1 cellular context compared by ENCODE assay signal in the genomic region with DNA sequence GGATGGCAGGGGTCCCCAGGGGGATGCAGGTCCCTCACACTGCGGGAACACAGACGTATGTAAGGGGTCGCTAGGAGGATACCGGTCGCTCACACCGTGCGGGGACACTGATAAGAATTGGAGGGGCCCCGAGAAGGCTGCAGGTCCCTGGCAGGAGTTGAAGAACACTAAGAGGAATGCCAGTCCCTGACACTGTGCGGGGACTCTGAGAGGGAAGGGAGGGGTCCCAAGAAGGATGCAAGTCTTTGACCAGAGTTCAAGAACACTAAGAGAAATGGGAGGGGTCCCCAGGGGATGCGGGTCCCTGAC.
TF ChIP-seq lines count a peak whose summit lies in the region.

No MANE protein-coding gene starts in this region.

TF ChIP-seq in SK-N-SH, 30 proteins besides CTCF, POLR2A, EP300 and RAD21 (continued from another document):
- TF ChIP-seq, protein P1, sequence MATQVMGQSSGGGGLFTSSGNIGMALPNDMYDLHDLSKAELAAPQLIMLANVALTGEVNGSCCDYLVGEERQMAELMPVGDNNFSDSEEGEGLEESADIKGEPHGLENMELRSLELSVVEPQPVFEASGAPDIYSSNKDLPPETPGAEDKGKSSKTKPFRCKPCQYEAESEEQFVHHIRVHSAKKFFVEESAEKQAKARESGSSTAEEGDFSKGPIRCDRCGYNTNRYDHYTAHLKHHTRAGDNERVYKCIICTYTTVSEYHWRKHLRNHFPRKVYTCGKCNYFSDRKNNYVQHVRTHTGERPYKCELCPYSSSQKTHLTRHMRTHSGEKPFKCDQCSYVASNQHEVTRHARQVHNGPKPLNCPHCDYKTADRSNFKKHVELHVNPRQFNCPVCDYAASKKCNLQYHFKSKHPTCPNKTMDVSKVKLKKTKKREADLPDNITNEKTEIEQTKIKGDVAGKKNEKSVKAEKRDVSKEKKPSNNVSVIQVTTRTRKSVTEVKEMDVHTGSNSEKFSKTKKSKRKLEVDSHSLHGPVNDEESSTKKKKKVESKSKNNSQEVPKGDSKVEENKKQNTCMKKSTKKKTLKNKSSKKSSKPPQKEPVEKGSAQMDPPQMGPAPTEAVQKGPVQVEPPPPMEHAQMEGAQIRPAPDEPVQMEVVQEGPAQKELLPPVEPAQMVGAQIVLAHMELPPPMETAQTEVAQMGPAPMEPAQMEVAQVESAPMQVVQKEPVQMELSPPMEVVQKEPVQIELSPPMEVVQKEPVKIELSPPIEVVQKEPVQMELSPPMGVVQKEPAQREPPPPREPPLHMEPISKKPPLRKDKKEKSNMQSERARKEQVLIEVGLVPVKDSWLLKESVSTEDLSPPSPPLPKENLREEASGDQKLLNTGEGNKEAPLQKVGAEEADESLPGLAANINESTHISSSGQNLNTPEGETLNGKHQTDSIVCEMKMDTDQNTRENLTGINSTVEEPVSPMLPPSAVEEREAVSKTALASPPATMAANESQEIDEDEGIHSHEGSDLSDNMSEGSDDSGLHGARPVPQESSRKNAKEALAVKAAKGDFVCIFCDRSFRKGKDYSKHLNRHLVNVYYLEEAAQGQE (IDR thresholded peaks at IDR 0.05; ENCODE audit: low read depth, low read length) = no peak
- no peak for TF ChIP-seq ELF1 (IDR thresholded peaks at IDR 0.05)
- no peak for TF ChIP-seq JUND (IDR thresholded peaks at IDR 0.05)
- TF ChIP-seq FOXJ3 (CRISPR knock-in tag; IDR thresholded peaks at IDR 0.05) = no peak
- no peak for TF ChIP-seq USF2 (IDR thresholded peaks at IDR 0.05; ENCODE audit: borderline replicate concordance, low read depth, low read length)
- no peak for TF ChIP-seq EZH2phosphoT487 (IDR thresholded peaks at IDR 0.05; ENCODE audit: borderline replicate concordance, low read depth)
- TF ChIP-seq GATA2 (CRISPR knock-in tag; IDR thresholded peaks at IDR 0.05) = no peak
- no peak for TF ChIP-seq RCOR1 (IDR thresholded peaks at IDR 0.05; ENCODE audit: low read length)
- TF ChIP-seq, protein P2, sequence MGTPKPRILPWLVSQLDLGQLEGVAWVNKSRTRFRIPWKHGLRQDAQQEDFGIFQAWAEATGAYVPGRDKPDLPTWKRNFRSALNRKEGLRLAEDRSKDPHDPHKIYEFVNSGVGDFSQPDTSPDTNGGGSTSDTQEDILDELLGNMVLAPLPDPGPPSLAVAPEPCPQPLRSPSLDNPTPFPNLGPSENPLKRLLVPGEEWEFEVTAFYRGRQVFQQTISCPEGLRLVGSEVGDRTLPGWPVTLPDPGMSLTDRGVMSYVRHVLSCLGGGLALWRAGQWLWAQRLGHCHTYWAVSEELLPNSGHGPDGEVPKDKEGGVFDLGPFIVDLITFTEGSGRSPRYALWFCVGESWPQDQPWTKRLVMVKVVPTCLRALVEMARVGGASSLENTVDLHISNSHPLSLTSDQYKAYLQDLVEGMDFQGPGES (IDR thresholded peaks at IDR 0.05; ENCODE audit: low read depth, low read length) = no peak
- no peak for TF ChIP-seq PBX3 (IDR thresholded peaks at IDR 0.05)
- TF ChIP-seq, protein P3, sequence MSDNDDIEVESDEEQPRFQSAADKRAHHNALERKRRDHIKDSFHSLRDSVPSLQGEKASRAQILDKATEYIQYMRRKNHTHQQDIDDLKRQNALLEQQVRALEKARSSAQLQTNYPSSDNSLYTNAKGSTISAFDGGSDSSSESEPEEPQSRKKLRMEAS (IDR thresholded peaks at IDR 0.05; ENCODE audit: low read depth) = no peak
TF ChIP-seq in SK-N-SH: peak in this region for 0.
